ENCODE assay signal across 9 cellular contexts in genomic region chr3:73622135-73622534, GRCh38. TPM values are rescaled to one million over a fixed set of nuclear protein-coding genes. Genes with fewer than 3 reads are reported as not detected.
DNase-seq lines count a peak whose midpoint lies in the region; TF ChIP-seq lines count a peak whose summit lies in the region.
"Had no signal": no experiment of that assay in that cellular context is flagged by ENCODE, and none has a peak within 500 bp of the region (broad histone marks: within the 10 kb centered on the region; RNA-seq: fewer than 3 reads in every experiment).

No MANE protein-coding gene starts in this region.

- no peak for TF ChIP-seq CTCF in adrenal gland (IDR thresholded peaks at IDR 0.05)
- no peak for TF ChIP-seq CTCF in smooth muscle cell (IDR thresholded peaks at IDR 0.05; ENCODE audit: borderline replicate concordance, insufficient read depth, poor library complexity, severe bottlenecking)
- no peak for TF ChIP-seq CTCF in lower leg skin (IDR thresholded peaks at IDR 0.05)
- no peak for TF ChIP-seq CTCF in PC-9 (conservative IDR thresholded peaks at IDR 0.05)

- CTCF ChIA-PET in CD8-positive, alpha-beta memory T cell (lab: Charles Lee), result no interaction called here
- CTCF ChIA-PET in PC-9 (lab: Charles Lee), result no interaction called here

- peaks cover 68% of the 10 kb centered on the region for H4K20me1 ChIP-seq in smooth muscle cell (ENCODE audit: low read depth)
- H4K20me1 ChIP-seq in PC-9 (ENCODE audit: insufficient read depth), result no peaks in the 10 kb centered on the region

- peaks cover 0 to 6% (median 0%) of the 10 kb centered on the region in 5 donors for H3K9me3 Mint-ChIP-seq in CD8-positive, alpha-beta memory T cell
- H3K9me3 Mint-ChIP-seq: activated T-cell treated with anti-CD3 and anti-CD28 coated beads, Interleukin-2, amount 50 U/mL, for 24 hours had no signal

- H3K9me3 ChIP-seq in adrenal gland (replicated peaks in 1 of 3), result no peaks in the 10 kb centered on the region
- no peaks in the 10 kb centered on the region for H3K9me3 ChIP-seq in smooth muscle cell (replicated peaks; ENCODE audit: low read depth)
- H3K9me3 ChIP-seq in CD8-positive, alpha-beta memory T cell (ENCODE audit: low read length), result no peaks in the 10 kb centered on the region
- H3K9me3 ChIP-seq in PC-9 (ENCODE audit: insufficient read depth, low read depth), result no peaks in the 10 kb centered on the region

- no peaks in the 10 kb centered on the region for H3K36me3 Mint-ChIP-seq in CD8-positive, alpha-beta memory T cell

- H3F3A ChIP-seq in smooth muscle cell (ENCODE audit: low read depth) (peaks cover 14% of the 10 kb centered on the region), PC-9 (ENCODE audit: insufficient read depth, low read depth) (no peaks in the 10 kb centered on the region)

- peak in 1 of 2 donors; percentile 24 for TF ChIP-seq POLR2A in adrenal gland (IDR thresholded peaks at IDR 0.05)
- TF ChIP-seq POLR2A in lower leg skin (IDR thresholded peaks at IDR 0.05), result no peak

- H3K4me1 Mint-ChIP-seq in CD8-positive, alpha-beta memory T cell, result no peaks in the 10 kb centered on the region

- no TSS peak for BruUV-seq in PC-9 (replicated peaks; lab: Mats Ljungman, UMichigan)

- H3K27ac ChIP-seq in adrenal gland, result peak overlapping the region in 4 of 5 donors; percentile 8 to 86 (median 46)
- peak overlapping the region; percentile 36 for H3K27ac ChIP-seq in smooth muscle cell (ENCODE audit: low read depth)
- H3K27ac ChIP-seq in CD8-positive, alpha-beta memory T cell (ENCODE audit: low read depth, low read length), result no peak overlapping the region
- H3K27ac ChIP-seq in PC-9, result no peak overlapping the region

- H3K79me2 ChIP-seq in smooth muscle cell (ENCODE audit: low read depth), result peaks cover 74% of the 10 kb centered on the region
- H3K79me2 ChIP-seq in PC-9 (ENCODE audit: low read depth), result no peaks in the 10 kb centered on the region

- H2AFZ ChIP-seq in smooth muscle cell (ENCODE audit: low read depth) (no peak overlapping the region), PC-9 (no peak overlapping the region)

- no peaks in the 10 kb centered on the region for H3K9me2 ChIP-seq in PC-9 (ENCODE audit: insufficient read depth)

- H3K27ac Mint-ChIP-seq in CD8-positive, alpha-beta memory T cell, result no peak overlapping the region
- H3K27ac Mint-ChIP-seq: activated T-cell treated with anti-CD3 and anti-CD28 coated beads, Interleukin-2, amount 50 U/mL, for 24 hours had no signal

- peaks cover 9 to 24% of the 10 kb centered on the region in 2 donors for H3K4me1 ChIP-seq in adrenal gland (replicated peaks in 1 of 2)
- H3K4me1 ChIP-seq in smooth muscle cell (ENCODE audit: low read depth), result peaks cover 17% of the 10 kb centered on the region
- H3K4me1 ChIP-seq in CD8-positive, alpha-beta memory T cell (ENCODE audit: insufficient read depth, low read length), result no peaks in the 10 kb centered on the region
- H3K4me1 ChIP-seq in PC-9 (replicated peaks; ENCODE audit: insufficient read depth), result no peaks in the 10 kb centered on the region

- 14 to 34% (median 19%) methylated on average over 6 of the region's 6 CpGs for WGBS in adrenal gland, 4 donors
- 4% methylated on average over 6 of the region's 6 CpGs for WGBS in smooth muscle cell (ENCODE audit: low lambda C conversion rate)
- 28 to 33% methylated on average over 5 to 6 of the region's 6 CpGs for WGBS in lower leg skin, 2 donors

- peaks cover 0 to 5% of the 10 kb centered on the region in 2 donors for H3K27me3 Mint-ChIP-seq in CD8-positive, alpha-beta memory T cell

- no peak overlapping the region for H3K4me3 Mint-ChIP-seq in CD8-positive, alpha-beta memory T cell
- H3K4me3 Mint-ChIP-seq: activated T-cell treated with anti-CD3 and anti-CD28 coated beads, Interleukin-2, amount 50 U/mL, for 24 hours had no signal

- peak overlapping the region; percentile 59 for H3K9ac ChIP-seq in smooth muscle cell (ENCODE audit: low read depth)

- H3K4me3 ChIP-seq in adrenal gland (peak overlapping the region in 3 of 4 donors; percentile 10 to 68 (median 13)), smooth muscle cell (peak overlapping the region; percentile 75), lower leg skin (ENCODE audit: low read depth, poor library complexity, severe bottlenecking) (no peak overlapping the region), PC-9 (no peak overlapping the region)
- H3K4me3 ChIP-seq in CD8-positive, alpha-beta memory T cell (ENCODE audit: low read length), result no peak overlapping the region

- H3K27me3 ChIP-seq in adrenal gland (no peaks in the 10 kb centered on the region), smooth muscle cell (ENCODE audit: low read depth) (no peaks in the 10 kb centered on the region), PC-9 (ENCODE audit: insufficient read depth, low read depth) (no peaks in the 10 kb centered on the region; the same call in 1 of the 2 replicates)
- H3K27me3 ChIP-seq in CD8-positive, alpha-beta memory T cell (ENCODE audit: insufficient read depth, low read length, poor library complexity, severe bottlenecking), result no peaks in the 10 kb centered on the region

- DNase-seq in LHCN-M2 (ENCODE audit: low read depth) (peak; percentile 33), adrenal gland (peak; percentile 37 to 78 (median 65)), iPS-NIHi11 (ENCODE audit: low spot score) (peak; percentile 24), smooth muscle cell (lab: John Stamatoyannopoulos, UW; ENCODE audit: unreplicated experiment) (no peak), lower leg skin (ENCODE audit: low spot score in 2 of 2) (no peak), PC-9 (no peak), OCI-M1 (lab: John Stamatoyannopoulos, UW) (no peak)
- DNase-seq in CD8-positive, alpha-beta memory T cell, result no peak
- DNase-seq: activated T-cell treated with anti-CD3 and anti-CD28 coated beads, Interleukin-2, amount 50 U/mL, for 24 hours had no signal

- H3K36me3 ChIP-seq in adrenal gland (replicated peaks in 1 of 2) (no peaks in the 10 kb centered on the region), smooth muscle cell (ENCODE audit: low read depth) (no peaks in the 10 kb centered on the region), PC-9 (ENCODE audit: low read depth) (no peaks in the 10 kb centered on the region)
- no peaks in the 10 kb centered on the region for H3K36me3 ChIP-seq in CD8-positive, alpha-beta memory T cell (ENCODE audit: insufficient read depth, low read length)

- intact Hi-C loops in adrenal gland (cut with DNase I), result loop anchor here (5.0 to 10.0 kb wide), 2 partner anchors 107 to 225 kb away; no protein-coding TSS in a partner anchor
- intact Hi-C loops in lower leg skin (cut with DNase I; ENCODE audit: low total_unique reads), result no loop called here
- intact Hi-C loops in PC-9 (cut with micrococcal nuclease; ENCODE audit: unreplicated experiment), result no loop called here

- POLR2A ChIA-PET in CD8-positive, alpha-beta memory T cell (lab: Charles Lee), result no interaction called here
- POLR2A ChIA-PET in PC-9 (lab: Charles Lee; ENCODE audit: unreplicated experiment), result no interaction called here

- H3K4me2 ChIP-seq in smooth muscle cell, result peak overlapping the region; percentile 91
- H3K4me2 ChIP-seq in PC-9, result no peak overlapping the region

RNA-seq across cellular contexts. Expression of gene PDZRN3, which starts 2.6 kb away (rescaled TPM):
- total RNA-seq in LHCN-M2 (2014; rRNA removed) (6.5 and 6.7 TPM in 2 replicates), adrenal gland (100 to 1,000 TPM in 1 of 8 donors, 10 to 100 TPM in 7; 11.5 to 126 (median 72.6) TPM), smooth muscle cell (99.5 and 125 TPM in 2 replicates), lower leg skin (10 to 100 TPM in 3 of 4 donors, 1 to 10 TPM in 1; 9.7 to 29.9 (median 13.4) TPM), PC-9 (2021) (not detected in 2 replicates)
- 3.7 TPM for polyA plus RNA-seq in LHCN-M2 (2012)
- polyA plus RNA-seq in adrenal gland (10 to 100 TPM; 16.4 to 60.2 (median 32.2) TPM), smooth muscle cell (118 and 128 TPM in 2 replicates)
- total RNA-seq in CD8-positive, alpha-beta memory T cell, result not detected
- polyA plus RNA-seq in CD8-positive, alpha-beta memory T cell, result not detected

Comparison
In these comparisons a context has a peak if more than half of its experiments do, and no peak if none do; other contexts are left out.
1. DNase-seq: peak in LHCN-M2 (single experiment), adrenal gland (7 of 7) and iPS-NIHi11 (single experiment); none in smooth muscle cell (single experiment), CD8-positive, alpha-beta memory T cell (0 of 5), lower leg skin (0 of 2), PC-9 (0 of 2) and OCI-M1 (single experiment).
2. H3K27ac ChIP-seq: peak in adrenal gland (4 of 5) and smooth muscle cell (single experiment); none in CD8-positive, alpha-beta memory T cell (single experiment) and PC-9 (single experiment).
3. H3K4me3 ChIP-seq: peak in adrenal gland (3 of 4) and smooth muscle cell (single experiment); none in CD8-positive, alpha-beta memory T cell (single experiment), lower leg skin (single experiment) and PC-9 (single experiment).
4. intact Hi-C loops: an anchor here in adrenal gland (5.0 to 10.0 kb wide); none called in lower leg skin and PC-9.